Comparison of ENCODE assay signal across 20 cellular contexts in the genomic region with DNA sequence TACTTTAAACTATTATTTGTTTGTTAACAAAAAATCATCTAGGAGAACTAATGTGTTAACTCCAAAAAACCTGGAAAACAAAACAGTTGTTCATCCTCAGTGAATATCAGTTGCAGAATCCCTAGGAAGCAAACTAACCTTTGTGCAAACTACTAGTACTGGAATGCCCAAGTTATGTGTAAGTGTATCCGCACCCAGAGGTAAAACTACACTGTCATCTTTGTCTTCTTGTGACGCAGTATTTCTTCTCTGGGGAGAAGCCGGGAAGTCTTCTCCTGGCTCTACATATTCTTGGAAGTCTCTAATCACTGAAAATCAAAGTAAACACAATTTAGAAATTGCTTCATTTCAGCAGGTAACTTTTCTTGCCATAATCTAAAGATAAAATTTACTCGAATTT. TPM values are rescaled to one million over a fixed set of nuclear protein-coding genes. Genes with fewer than 3 reads are reported as not detected.
DNase-seq lines count a peak whose midpoint lies in the region; ATAC-seq, FAIRE-seq and TF ChIP-seq lines count a peak whose summit lies in the region.
"Had no signal": no experiment of that assay in that cellular context is flagged by ENCODE, and none has a peak within 500 bp of the region (broad histone marks: within the 10 kb centered on the region; RNA-seq: fewer than 3 reads in every experiment).

No MANE protein-coding gene starts in this region.

- H3K4me2 ChIP-seq in HepG2 (ENCODE audit: low read depth, low read length), result no peak overlapping the region
- H3K4me2 ChIP-seq in keratinocyte (ENCODE audit: control insufficient read depth, extremely low read depth, insufficient read depth, low read depth, low read length), result no peak overlapping the region
- H3K4me2 ChIP-seq: BLaER1 treated with 17β-estradiol and CSF1 and Interleukin-3, amounts not matched to agents 10 nM and 100 nM had no signal

- DNase-seq in HepG2 (ENCODE audit: low spot score) (no peak), right lobe of liver (no peak), SK-MEL-5 (ENCODE audit: low read depth, low spot score) (peak; percentile 83), keratinocyte (ENCODE audit: low read depth, low spot score) (no peak), GM12892 (ENCODE audit: insufficient read length) (no peak), adrenal gland (no peak)
- DNase-seq: 8988T; Calu3; CD8-positive, alpha-beta T cell; DMS 273 treated with DMSO at 0.1 percent for 48 hours; DMS53; DND-41; EL; GM23248; H7 had no signal

- TF ChIP-seq EP300 in HepG2 (IDR thresholded peaks at IDR 0.05; ENCODE audit: low read depth in 2 of 2, low read length in 2 of 2) (no peak), HepG2 (CRISPR knock-in tag; IDR thresholded peaks at IDR 0.05; ENCODE audit: borderline replicate concordance) (no peak)

- dilution Hi-C loops in keratinocyte (cut with MboI; ENCODE audit: extremely low pct_ligation_motif_present, low sequenced_read_pairs), result no loop called here

- peaks cover 0 to 7% of the 10 kb centered on the region in 2 experiments; a peak in 2 of 5 replicates for H3K36me3 ChIP-seq in HepG2 (replicated peaks in 1 of 2; ENCODE audit: control insufficient read depth in 1 of 2, insufficient read depth in 2 of 2, low read length in 2 of 2)
- peaks cover 0 to 11% (median 1%) of the 10 kb centered on the region in 4 donors for H3K36me3 ChIP-seq in right lobe of liver
- H3K36me3 ChIP-seq in keratinocyte (ENCODE audit: control insufficient read depth in 2 of 2, extremely low read depth in 1 of 2, insufficient read depth in 2 of 2, low read length in 2 of 2), result peaks cover 0 to 2% of the 10 kb centered on the region in 2 experiments
- H3K36me3 ChIP-seq in adrenal gland (replicated peaks in 1 of 2), result peaks cover 0 to 7% of the 10 kb centered on the region in 2 donors

- H3K27ac ChIP-seq in HepG2 (ENCODE audit: extremely low read length, insufficient read depth, low read length), result no peak overlapping the region
- H3K27ac ChIP-seq in right lobe of liver, result no peak overlapping the region
- no peak overlapping the region for H3K27ac ChIP-seq in keratinocyte (ENCODE audit: control insufficient read depth, insufficient read depth, low read length)
- H3K27ac ChIP-seq in adrenal gland, result no peak overlapping the region
- H3K27ac ChIP-seq: BLaER1 treated with 17β-estradiol and CSF1 and Interleukin-3, amounts not matched to agents 10 nM and 100 nM; GM23248 had no signal

- TF ChIP-seq CTCF in HepG2 (CRISPR knock-in tag; IDR thresholded peaks at IDR 0.05), result no peak
- no peak for TF ChIP-seq CTCF in right lobe of liver (IDR thresholded peaks at IDR 0.05)
- TF ChIP-seq CTCF in keratinocyte (optimal IDR thresholded peaks at IDR 0.05 in 1 of 3, IDR thresholded peaks at IDR 0.05 in 1 of 3, conservative IDR thresholded peaks at IDR 0.05 in 1 of 3; ENCODE audit: extremely low read depth in 1 of 3, insufficient read depth in 2 of 3, low read length in 3 of 3), result no peak
- TF ChIP-seq CTCF in adrenal gland (IDR thresholded peaks at IDR 0.05), result no peak

- POLR2A ChIA-PET in HepG2 (lab: Yijun Ruan, JAX), result no interaction called here

- CTCF ChIA-PET in HepG2 (lab: Yijun Ruan, JAX; ENCODE audit: low intra/inter-chr PET ratio, low total read pairs), result no interaction called here

- H3K27me3 ChIP-seq in HepG2 (ENCODE audit: control insufficient read depth in 1 of 2, insufficient read depth in 2 of 2, low read length in 2 of 2), result no peaks in the 10 kb centered on the region
- no peaks in the 10 kb centered on the region for H3K27me3 ChIP-seq in right lobe of liver
- H3K27me3 ChIP-seq in keratinocyte (ENCODE audit: control insufficient read depth, extremely low read depth, insufficient read depth, low read length), result no peaks in the 10 kb centered on the region
- H3K27me3 ChIP-seq in adrenal gland, result no peaks in the 10 kb centered on the region
- H3K27me3 ChIP-seq: BLaER1 treated with 17β-estradiol and CSF1 and Interleukin-3, amounts not matched to agents 10 nM and 100 nM had no signal

- intact Hi-C loops in HepG2 (cut with micrococcal nuclease; ENCODE audit: unreplicated experiment), result no loop called here
- intact Hi-C loops in right lobe of liver (cut with DNase I), result no loop called here
- intact Hi-C loops in adrenal gland (cut with DNase I), result no loop called here

- no peak overlapping the region for H3K9ac ChIP-seq in HepG2 (ENCODE audit: insufficient read depth, low read depth, low read length)
- no peak overlapping the region for H3K9ac ChIP-seq in keratinocyte (ENCODE audit: control insufficient read depth, extremely low read depth, insufficient read depth, low read length)
- H3K9ac ChIP-seq: BLaER1 treated with 17β-estradiol and CSF1 and Interleukin-3, amounts not matched to agents 10 nM and 100 nM; GM23248 had no signal

- no peaks in the 10 kb centered on the region for H3K9me1 ChIP-seq in keratinocyte (ENCODE audit: control insufficient read depth, extremely low read depth, insufficient read depth, low read length)

- TF ChIP-seq POLR2A in HepG2 (IDR thresholded peaks at IDR 0.05; ENCODE audit: insufficient read depth in 1 of 2, low read depth in 2 of 2, low read length in 2 of 2), result no peak
- no peak for TF ChIP-seq POLR2A in right lobe of liver (IDR thresholded peaks at IDR 0.05)
- TF ChIP-seq POLR2A in GM12892 (IDR thresholded peaks at IDR 0.05; ENCODE audit: low read depth, low read length), result no peak
- TF ChIP-seq POLR2A in adrenal gland (IDR thresholded peaks at IDR 0.05), result no peak

- H4K20me1 ChIP-seq in HepG2 (ENCODE audit: insufficient read depth, low read length), result no peaks in the 10 kb centered on the region
- no peaks in the 10 kb centered on the region for H4K20me1 ChIP-seq in keratinocyte (ENCODE audit: control insufficient read depth, extremely low read depth, insufficient read depth, low read length)

- H3K79me2 ChIP-seq in HepG2 (ENCODE audit: insufficient read depth, low read length) (peaks cover 6% of the 10 kb centered on the region), keratinocyte (ENCODE audit: control insufficient read depth, insufficient read depth, low read length) (peaks cover 5% of the 10 kb centered on the region)

- TF ChIP-seq RAD21 in HepG2 (CRISPR knock-in tag; IDR thresholded peaks at IDR 0.05), result no peak

- H2AFZ ChIP-seq in HepG2 (ENCODE audit: low read length) (no peak overlapping the region), keratinocyte (ENCODE audit: control insufficient read depth, low read length) (no peak overlapping the region)
- H2AFZ ChIP-seq: GM23248 had no signal

- FAIRE-seq in HepG2 (lab: Jason Lieb, UNC), result peak; percentile 56
- FAIRE-seq in keratinocyte (lab: Jason Lieb, UNC), result peak; percentile 9
- FAIRE-seq in GM12892 (lab: Jason Lieb, UNC), result no peak
- FAIRE-seq: GM12878, GM19239 had no signal

- H3K4me1 ChIP-seq in HepG2 (ENCODE audit: insufficient read depth, low read length), result no peaks in the 10 kb centered on the region
- no peaks in the 10 kb centered on the region for H3K4me1 ChIP-seq in right lobe of liver
- H3K4me1 ChIP-seq in keratinocyte (ENCODE audit: control insufficient read depth, extremely low read depth, insufficient read depth, low read length), result no peaks in the 10 kb centered on the region
- peaks cover 0 to 6% of the 10 kb centered on the region in 2 donors for H3K4me1 ChIP-seq in adrenal gland (replicated peaks in 1 of 2)

- in situ Hi-C loops in HepG2 (cut with HindIII; ENCODE audit: extremely low pct_ligation_motif_present, low pct_unique_long_range_greater_than_20kb) (no loop called here), SK-MEL-5 (cut with HindIII; ENCODE audit: low pct_unique_long_range_greater_than_20kb, low sequenced_read_pairs) (no loop called here)

- 84% methylated on average over 4 of the region's 4 CpGs for WGBS in HepG2 (ENCODE audit: low lambda C conversion rate)
- 79% methylated on average over 4 of the region's 4 CpGs for WGBS in right lobe of liver (ENCODE audit: insufficient coverage, low coverage, low lambda C conversion rate, missing lambda C conversion rate)
- 93 to 99% (median 96%) methylated on average over 4 of the region's 4 CpGs for WGBS in adrenal gland, 4 donors

- no peak for ATAC-seq in HepG2
- no peak for ATAC-seq in right lobe of liver
- no peak for ATAC-seq in GM21825 (IDR thresholded peaks at IDR 0.05; ENCODE audit: unreplicated experiment)
- ATAC-seq: CD8-positive, alpha-beta T cell; GM12878; HCT116 had no signal

- H3K4me3 ChIP-seq in HepG2 (replicated peaks in 1 of 3; ENCODE audit: insufficient read depth in 1 of 3, low read depth in 2 of 3, low read length in 3 of 3) (no peak overlapping the region), right lobe of liver (no peak overlapping the region), keratinocyte (ENCODE audit: control insufficient read depth in 2 of 3, extremely low read depth in 1 of 3, insufficient read depth in 2 of 3, low read depth in 1 of 3, low read length in 3 of 3) (no peak overlapping the region), adrenal gland (no peak overlapping the region)
- H3K4me3 ChIP-seq: BLaER1 treated with 17β-estradiol and CSF1 and Interleukin-3, amounts not matched to agents 10 nM and 100 nM; GM12878; GM23248 had no signal

- H3K9me3 ChIP-seq in HepG2 (ENCODE audit: low read length), result no peaks in the 10 kb centered on the region
- no peaks in the 10 kb centered on the region for H3K9me3 ChIP-seq in right lobe of liver
- no peaks in the 10 kb centered on the region for H3K9me3 ChIP-seq in keratinocyte (ENCODE audit: control insufficient read depth, low read depth, low read length)
- H3K9me3 ChIP-seq in adrenal gland (replicated peaks in 1 of 3), result no peaks in the 10 kb centered on the region
- H3K9me3 ChIP-seq: BLaER1 treated with 17β-estradiol and CSF1 and Interleukin-3, amounts not matched to agents 10 nM and 100 nM had no signal

- BruUV-seq in HepG2 (replicated peaks; lab: Mats Ljungman, UMichigan), result no TSS peak

RNA-seq across cellular contexts. Expression of a gene that starts 29.8 kb away (rescaled TPM):
- 37.1 and 51.6 TPM in 2 replicates for total RNA-seq in HepG2 (2016; rRNA removed; fragmentation: Illumina TruSeq; extraction: Trizol)
- 33.6 and 36.9 TPM in 2 replicates for total RNA-seq in HepG2 (2016; cell fraction: cytosol; rRNA removed; fragmentation: Illumina TruSeq; extraction: Trizol; ENCODE audit: low read depth)
- total RNA-seq in HepG2 (2016; cell fraction: insoluble cytoplasmic fraction; rRNA removed; fragmentation: Illumina TruSeq; extraction: Trizol), result 39.2 and 45.8 TPM in 2 replicates
- 14.4 and 17.4 TPM in 2 replicates for total RNA-seq in HepG2 (2016; cell fraction: membrane; rRNA removed; fragmentation: Illumina TruSeq; extraction: Trizol)
- total RNA-seq in HepG2 (2016; cell fraction: nucleus; rRNA removed; fragmentation: Illumina TruSeq; extraction: Trizol), result 25.8 and 26.3 TPM in 2 replicates
- polyA plus RNA-seq in HepG2 (2011; rRNA removed), result 10.5 and 13.4 TPM in 2 replicates
- polyA plus RNA-seq in HepG2 (2011; cell fraction: cytosol; rRNA removed), result 6.3 and 7.7 TPM in 2 replicates
- polyA plus RNA-seq in HepG2 (2011; cell fraction: nucleus; rRNA removed), result 5.8 and 6.5 TPM in 2 replicates
- polyA plus RNA-seq in HepG2 (2012), result 18.4 and 21.5 TPM in 2 replicates
- polyA plus RNA-seq in HepG2 (2016; cell fraction: cytosol; fragmentation: Illumina TruSeq; extraction: Trizol; ENCODE audit: low read depth), result 3.1 and 3.3 TPM in 2 replicates
- polyA plus RNA-seq in HepG2 (2016; cell fraction: insoluble cytoplasmic fraction; fragmentation: Illumina TruSeq; extraction: Trizol; ENCODE audit: low read depth), result 48.8 and 52.8 TPM in 2 replicates
- 6.3 TPM in 2 replicates for polyA plus RNA-seq in HepG2 (2016; cell fraction: membrane; fragmentation: Illumina TruSeq; extraction: Trizol; ENCODE audit: low read depth)
- 23.4 and 26.9 TPM in 2 replicates for polyA plus RNA-seq in HepG2 (2016; cell fraction: nucleus; fragmentation: Illumina TruSeq; extraction: Trizol; ENCODE audit: insufficient read depth, low read depth)
- polyA minus RNA-seq in HepG2 (2011; rRNA and poly(A)+ RNA removed; ENCODE audit: low replicate concordance), result 10.8 and 15.6 TPM in 2 replicates
- 8.9 and 10.4 TPM in 2 replicates for polyA minus RNA-seq in HepG2 (2011; cell fraction: cytosol; rRNA and poly(A)+ RNA removed)
- 26.1 and 27.7 TPM in 2 replicates for polyA minus RNA-seq in HepG2 (2011; cell fraction: nucleus; rRNA and poly(A)+ RNA removed)
- total RNA-seq in right lobe of liver, result 10 to 100 TPM in 4 of 6 experiments, 1 to 10 TPM in 2; 7.6 to 16.9 (median 12.6) TPM
- 49.6 and 50.2 TPM in 2 replicates for total RNA-seq in SK-MEL-5 (2014; rRNA removed; shearing (Covaris generic))
- 37.9 and 40.5 TPM in 2 replicates for polyA plus RNA-seq in SK-MEL-5 (2015; cell fraction: cytosol; rRNA removed)
- 19.8 and 27.1 TPM in 2 replicates for polyA plus RNA-seq in SK-MEL-5 (2015; cell fraction: nucleus; rRNA removed)
- polyA plus RNA-seq in keratinocyte, result 26.4 to 64.4 TPM (median 32.0 TPM) in 3 replicates
- polyA plus RNA-seq in keratinocyte (2011; ENCODE audit: low read depth), result 30.1 TPM
- 28.3 and 46.9 TPM in 2 replicates for polyA plus RNA-seq in keratinocyte (2011; cell fraction: cytosol; rRNA removed)
- 23.8 and 37.2 TPM in 2 replicates for polyA plus RNA-seq in keratinocyte (2011; cell fraction: nucleus; rRNA removed)
- polyA plus RNA-seq in keratinocyte (2012; ENCODE audit: low replicate concordance), result 26.1 and 31.6 TPM in 2 replicates
- polyA minus RNA-seq in keratinocyte, result 6.1 to 18.1 TPM (median 9.7 TPM) in 3 replicates
- 20.1 TPM for polyA minus RNA-seq in keratinocyte (2011; cell fraction: cytosol; rRNA and poly(A)+ RNA removed)
- polyA minus RNA-seq in keratinocyte (2011; cell fraction: nucleus; rRNA and poly(A)+ RNA removed), result 14.6 and 25.5 TPM in 2 replicates
- 21.8 TPM for polyA plus RNA-seq in GM12892 (2012; ENCODE audit: missing spikeins)
- total RNA-seq in adrenal gland, result 10 to 100 TPM; 10.4 to 27.6 (median 18.1) TPM
- polyA plus RNA-seq in adrenal gland, result 10 to 100 TPM in 2 of 3 donors, 1 to 10 TPM in 1; 9.8 to 63.7 (median 10.5) TPM

RNA-seq across cellular contexts. Expression of a gene that starts 38.2 kb away (rescaled TPM):
- 43.8 and 55.7 TPM in 2 replicates for total RNA-seq in HepG2 (2016; rRNA removed; fragmentation: Illumina TruSeq; extraction: Trizol)
- 3.6 and 4.8 TPM in 2 replicates for total RNA-seq in HepG2 (2016; cell fraction: cytosol; rRNA removed; fragmentation: Illumina TruSeq; extraction: Trizol; ENCODE audit: low read depth)
- 42.8 and 55.9 TPM in 2 replicates for total RNA-seq in HepG2 (2016; cell fraction: insoluble cytoplasmic fraction; rRNA removed; fragmentation: Illumina TruSeq; extraction: Trizol)
- total RNA-seq in HepG2 (2016; cell fraction: membrane; rRNA removed; fragmentation: Illumina TruSeq; extraction: Trizol), result 24.8 and 28.0 TPM in 2 replicates
- 45.5 and 52.9 TPM in 2 replicates for total RNA-seq in HepG2 (2016; cell fraction: nucleus; rRNA removed; fragmentation: Illumina TruSeq; extraction: Trizol)
- 20.7 and 25.6 TPM in 2 replicates for polyA plus RNA-seq in HepG2 (2011; rRNA removed)
- 10.1 and 18.8 TPM in 2 replicates for polyA plus RNA-seq in HepG2 (2011; cell fraction: cytosol; rRNA removed)
- polyA plus RNA-seq in HepG2 (2011; cell fraction: nucleus; rRNA removed), result 2.8 and 4.3 TPM in 2 replicates
- polyA plus RNA-seq in HepG2 (2012), result 20.9 and 22.5 TPM in 2 replicates
- 3.7 and 4.0 TPM in 2 replicates for polyA plus RNA-seq in HepG2 (2016; cell fraction: cytosol; fragmentation: Illumina TruSeq; extraction: Trizol; ENCODE audit: low read depth)
- polyA plus RNA-seq in HepG2 (2016; cell fraction: insoluble cytoplasmic fraction; fragmentation: Illumina TruSeq; extraction: Trizol; ENCODE audit: low read depth), result 38.2 and 40.7 TPM in 2 replicates
- 14.9 and 16.8 TPM in 2 replicates for polyA plus RNA-seq in HepG2 (2016; cell fraction: membrane; fragmentation: Illumina TruSeq; extraction: Trizol; ENCODE audit: low read depth)
- polyA plus RNA-seq in HepG2 (2016; cell fraction: nucleus; fragmentation: Illumina TruSeq; extraction: Trizol; ENCODE audit: insufficient read depth, low read depth), result 50.7 and 56.9 TPM in 2 replicates
- 10.7 and 10.8 TPM in 2 replicates for polyA minus RNA-seq in HepG2 (2011; rRNA and poly(A)+ RNA removed; ENCODE audit: low replicate concordance)
- 13.8 and 18.7 TPM in 2 replicates for polyA minus RNA-seq in HepG2 (2011; cell fraction: cytosol; rRNA and poly(A)+ RNA removed)
- polyA minus RNA-seq in HepG2 (2011; cell fraction: nucleus; rRNA and poly(A)+ RNA removed), result 9.4 and 10.6 TPM in 2 replicates
- total RNA-seq in right lobe of liver, result 10 to 100 TPM; 45.2 to 69.1 (median 57.2) TPM
- 78.7 and 81.7 TPM in 2 replicates for total RNA-seq in SK-MEL-5 (2014; rRNA removed; shearing (Covaris generic))
- polyA plus RNA-seq in SK-MEL-5 (2015; cell fraction: cytosol; rRNA removed), result 56.2 and 75.3 TPM in 2 replicates
- polyA plus RNA-seq in SK-MEL-5 (2015; cell fraction: nucleus; rRNA removed), result 14.6 and 16.3 TPM in 2 replicates
- 47.7 to 85.4 TPM (median 55.4 TPM) in 3 replicates for polyA plus RNA-seq in keratinocyte
- 14.2 TPM for polyA plus RNA-seq in keratinocyte (2011; ENCODE audit: low read depth)
- polyA plus RNA-seq in keratinocyte (2011; cell fraction: cytosol; rRNA removed), result 36.9 and 76.7 TPM in 2 replicates
- 36.9 and 51.8 TPM in 2 replicates for polyA plus RNA-seq in keratinocyte (2011; cell fraction: nucleus; rRNA removed)
- 37.8 and 53.8 TPM in 2 replicates for polyA plus RNA-seq in keratinocyte (2012; ENCODE audit: low replicate concordance)
- 13.9 to 54.1 TPM (median 26.7 TPM) in 3 replicates for polyA minus RNA-seq in keratinocyte
- 48.2 TPM for polyA minus RNA-seq in keratinocyte (2011; cell fraction: cytosol; rRNA and poly(A)+ RNA removed)
- polyA minus RNA-seq in keratinocyte (2011; cell fraction: nucleus; rRNA and poly(A)+ RNA removed), result 23.8 and 46.4 TPM in 2 replicates
- polyA plus RNA-seq in GM12892 (2012; ENCODE audit: missing spikeins), result 39.9 TPM
- total RNA-seq in adrenal gland, result 10 to 100 TPM; 33.7 to 57.7 (median 43.9) TPM
- 10 to 100 TPM; 13.5 to 32.0 (median 17.0) TPM for polyA plus RNA-seq in adrenal gland
